In the genomic region with DNA sequence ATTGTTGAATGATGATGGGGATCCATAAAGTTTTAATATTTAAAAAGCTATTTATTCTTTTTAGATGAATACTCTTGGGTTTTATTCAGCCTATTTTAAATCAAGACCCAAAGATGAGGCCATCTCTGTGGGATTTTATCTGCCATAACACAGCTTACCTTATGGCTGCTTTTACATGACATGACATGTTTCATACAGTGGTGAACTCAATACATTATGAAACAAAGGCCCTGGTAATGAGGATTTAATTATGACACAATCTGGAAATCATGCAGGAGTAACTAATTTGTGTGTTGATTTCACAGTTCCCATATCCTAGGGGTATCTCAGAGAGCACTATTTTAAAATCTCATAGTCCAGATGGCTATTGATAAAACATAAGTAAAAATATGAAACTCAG, we compare ENCODE assay signal across 25 cellular contexts.
"Had no signal": no experiment of that assay in that cellular context is flagged by ENCODE, and none has a peak within 500 bp of the region (broad histone marks: within the 10 kb centered on the region; RNA-seq: fewer than 3 reads in every experiment).

No MANE protein-coding gene starts in this region.

- H3K27me3 Mint-ChIP-seq: dendritic cell treated with granulocyte-macrophage colony-stimulating factor and Interleukin-4, amounts not matched to agents 40 ng/mL and 50 ng/mL, for 4 days; naive thymus-derived CD4-positive, alpha-beta T cell; stimulated activated memory B cell treated with anti-CD40 and anti-IgM and Interleukin-4, amounts not matched to agents 10 μg/mL and 1 μg/mL and 100 μg/mL, for 72 hours; stimulated activated naive CD8-positive, alpha-beta T cell treated with anti-CD3 and anti-CD28 coated beads, Interleukin-15, Interleukin-2, amounts not matched to agents 100 ng/mL and 50 ng/mL, for 24 hours had no signal

- H3K36me3 ChIP-seq: esophagus squamous epithelium, left lung, ovary, sigmoid colon, suprapubic skin, transverse colon, upper lobe of right lung, uterus had no signal

- H3K4me3 Mint-ChIP-seq: dendritic cell treated with granulocyte-macrophage colony-stimulating factor and Interleukin-4, amounts not matched to agents 40 ng/mL and 50 ng/mL, for 4 days; naive thymus-derived CD4-positive, alpha-beta T cell; nephron progenitor cell; stimulated activated memory B cell treated with anti-CD40 and anti-IgM and Interleukin-4, amounts not matched to agents 10 μg/mL and 1 μg/mL and 100 μg/mL, for 72 hours; stimulated activated naive CD8-positive, alpha-beta T cell treated with anti-CD3 and anti-CD28 coated beads, Interleukin-15, Interleukin-2, amounts not matched to agents 100 ng/mL and 50 ng/mL, for 24 hours had no signal

- H3K4me1 Mint-ChIP-seq: naive thymus-derived CD4-positive, alpha-beta T cell; stimulated activated memory B cell treated with anti-CD40 and anti-IgM and Interleukin-4, amounts not matched to agents 10 μg/mL and 1 μg/mL and 100 μg/mL, for 72 hours had no signal

- H3K9me3 Mint-ChIP-seq: stimulated activated memory B cell treated with anti-CD40 and anti-IgM and Interleukin-4, amounts not matched to agents 10 μg/mL and 1 μg/mL and 100 μg/mL, for 72 hours; stimulated activated naive CD8-positive, alpha-beta T cell treated with anti-CD3 and anti-CD28 coated beads, Interleukin-15, Interleukin-2, amounts not matched to agents 100 ng/mL and 50 ng/mL, for 24 hours had no signal

- H3K4me1 ChIP-seq: esophagus squamous epithelium, left lung, psoas muscle, sigmoid colon, suprapubic skin, transverse colon, upper lobe of right lung, uterus had no signal

- H3K27ac ChIP-seq: esophagus squamous epithelium, left lung, ovary, psoas muscle, sigmoid colon, suprapubic skin, transverse colon, upper lobe of right lung, uterus had no signal

- ATAC-seq: left cardiac atrium; left lung; naive thymus-derived CD4-positive, alpha-beta T cell; psoas muscle; right cardiac atrium; stimulated activated memory B cell treated with anti-CD40 and anti-IgM and Interleukin-4, amounts not matched to agents 10 μg/mL and 1 μg/mL and 100 μg/mL, for 72 hours; upper lobe of right lung had no signal

- H3K27me3 ChIP-seq: esophagus squamous epithelium, left lung, ovary, sigmoid colon, suprapubic skin, transverse colon, upper lobe of right lung, uterus had no signal

- H3K27ac Mint-ChIP-seq: dendritic cell treated with granulocyte-macrophage colony-stimulating factor and Interleukin-4, amounts not matched to agents 40 ng/mL and 50 ng/mL, for 4 days; naive thymus-derived CD4-positive, alpha-beta T cell; nephron progenitor cell; stimulated activated memory B cell treated with anti-CD40 and anti-IgM and Interleukin-4, amounts not matched to agents 10 μg/mL and 1 μg/mL and 100 μg/mL, for 72 hours; stimulated activated naive CD8-positive, alpha-beta T cell treated with anti-CD3 and anti-CD28 coated beads, Interleukin-15, Interleukin-2, amounts not matched to agents 100 ng/mL and 50 ng/mL, for 24 hours had no signal

- H3K4me3 ChIP-seq: esophagus squamous epithelium, left lung, ovary, psoas muscle, sigmoid colon, suprapubic skin, transverse colon, upper lobe of right lung, uterus had no signal

- H3K36me3 Mint-ChIP-seq: naive thymus-derived CD4-positive, alpha-beta T cell; stimulated activated memory B cell treated with anti-CD40 and anti-IgM and Interleukin-4, amounts not matched to agents 10 μg/mL and 1 μg/mL and 100 μg/mL, for 72 hours had no signal

- DNase-seq: effector memory CD4-positive, alpha-beta T cell; erythroblast; esophagus squamous epithelium; head of caudate nucleus; left cardiac atrium; left lung; mesendoderm; midbrain; naive thymus-derived CD4-positive, alpha-beta T cell; nephron progenitor cell; nucleus accumbens; ovary; posterior cingulate gyrus; psoas muscle; right cardiac atrium; sigmoid colon; stimulated activated CD4-positive, alpha-beta T cell treated with anti-CD3 and anti-CD28 coated beads, Interleukin-2, amount 100 ng/mL, for 24 hours; stimulated activated CD4-positive, alpha-beta T cell treated with anti-CD3 and anti-CD28 coated beads, Interleukin-4, amount 100 ng/mL, for 4 hours; transverse colon; upper lobe of right lung; uterus had no signal

- H3K9me3 ChIP-seq: esophagus squamous epithelium, ovary, psoas muscle, suprapubic skin, transverse colon, upper lobe of right lung, uterus had no signal
